In genomic region chr7:23696916-23697441, GRCh38 we compare ENCODE assay signal across 8 cellular contexts. TPM values are rescaled to one million over a fixed set of nuclear protein-coding genes. Genes with fewer than 3 reads are reported as not detected.
DNase-seq lines count a peak whose midpoint lies in the region; ATAC-seq, FAIRE-seq and TF ChIP-seq lines count a peak whose summit lies in the region.

No MANE protein-coding gene starts in this region.

- in situ Hi-C loops in GM13977 (cut with MboI; ENCODE audit: low pct_unique_long_range_greater_than_20kb, low sequenced_read_pairs, unreplicated experiment): no loop called here
- in situ Hi-C loops in KBM-7 (cut with MboI; ENCODE audit: low pct_unique_long_range_greater_than_20kb, low sequenced_read_pairs): no loop called here

- H3K36me3 ChIP-seq in kidney (ENCODE audit: control insufficient read depth in 1 of 2, insufficient read depth in 2 of 2, low read length in 2 of 2): peaks cover 0 to 2% of the 10 kb centered on the region in 2 donors

- intact Hi-C loops in kidney (cut with DNase I): no loop called here

- DNase-seq in AG08396 (ENCODE audit: low spot score) (peak; percentile 36), GM13977 (ENCODE audit: low spot score) (peak; percentile 54), KBM-7 (peak; percentile 80), T-helper 1 cell (peak; percentile 17 to 49 (median 45)), astrocyte of the hippocampus (ENCODE audit: low read depth, low spot score) (peak; percentile 45), kidney (peak; percentile 81)
- peak; percentile 36 for DNase-seq in stimulated activated CD8-positive, alpha-beta memory T cell treated with anti-CD3 and anti-CD28 coated beads, Interleukin-12 subunit alpha, Interleukin-12 subunit beta, amount 100 ng/mL, for 1 hour (ENCODE audit: low read depth)

- H3K9me3 ChIP-seq in kidney (ENCODE audit: control insufficient read depth in 1 of 2, low read length in 2 of 2): no peaks in the 10 kb centered on the region

- no peak overlapping the region for H3K27ac ChIP-seq in kidney (ENCODE audit: low read depth in 2 of 2, low read length in 2 of 2)

- no peak overlapping the region for H3K9ac ChIP-seq in kidney (ENCODE audit: low read length in 2 of 2)

- TF ChIP-seq CTCF in GM13977 (IDR thresholded peaks at IDR 0.05; ENCODE audit: extremely low read depth, insufficient read depth, missing control alignments) (peak; percentile 78), kidney (IDR thresholded peaks at IDR 0.05; ENCODE audit: borderline replicate concordance, extremely low read depth, insufficient read depth) (peak; percentile 51)

- H3K4me3 ChIP-seq in kidney (ENCODE audit: low read length in 2 of 2): no peak overlapping the region

- H3K4me1 ChIP-seq in kidney (ENCODE audit: control insufficient read depth in 1 of 2, insufficient read depth in 1 of 2, low read depth in 1 of 2, low read length in 2 of 2): no peaks in the 10 kb centered on the region

- ATAC-seq in HG02938 (IDR thresholded peaks at IDR 0.05; ENCODE audit: unreplicated experiment): no peak

- no peak for FAIRE-seq in kidney (lab: Jason Lieb, UNC)

RNA-seq across cellular contexts. Expression of gene STK31, which starts 13.0 kb away (rescaled TPM):
- 0.44 TPM for total RNA-seq in kidney
- polyA plus RNA-seq in kidney (ENCODE audit: insufficient read depth, low read depth, low replicate concordance): 0.15 TPM

RNA-seq across cellular contexts. Expression of gene FAM221A, which starts 17.0 kb away (rescaled TPM):
- 8.6 TPM for total RNA-seq in kidney
- polyA plus RNA-seq in kidney (ENCODE audit: insufficient read depth, low read depth, low replicate concordance): 8.7 TPM
